29 cellular contexts compared by ENCODE assay signal in the genomic region with DNA sequence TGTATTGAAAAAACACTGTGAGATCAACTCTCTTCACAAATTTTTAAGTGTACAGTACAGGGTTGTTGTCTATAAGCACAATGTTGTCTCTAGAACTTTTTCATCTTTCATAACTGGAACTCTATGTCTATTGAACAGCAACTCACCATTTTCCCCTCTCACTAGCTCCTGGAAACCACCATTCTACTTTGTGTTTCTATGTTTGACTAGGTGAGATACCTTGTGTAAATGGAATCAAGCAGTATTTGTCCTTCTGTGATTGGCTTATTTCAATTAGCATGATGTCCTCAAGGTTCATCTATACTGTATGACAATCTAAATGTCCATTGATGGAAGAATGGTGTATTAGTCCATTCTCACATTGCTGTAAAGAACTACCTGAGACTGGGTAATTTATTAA.
DNase-seq lines count a peak whose midpoint lies in the region; ATAC-seq, FAIRE-seq and TF ChIP-seq lines count a peak whose summit lies in the region.
"Had no signal": no experiment of that assay in that cellular context is flagged by ENCODE, and none has a peak within 500 bp of the region (broad histone marks: within the 10 kb centered on the region; RNA-seq: fewer than 3 reads in every experiment).

No MANE protein-coding gene starts in this region.

- no peaks in the 10 kb centered on the region for H3K79me2 ChIP-seq in HepG2 (ENCODE audit: insufficient read depth, low read length)

- peak overlapping the region; percentile 61 for H3K9ac ChIP-seq in HepG2 (ENCODE audit: insufficient read depth, low read depth, low read length)
- H3K9ac ChIP-seq: KMS-11 had no signal

- no peak for TF ChIP-seq RAD21 in HepG2 (CRISPR knock-in tag; IDR thresholded peaks at IDR 0.05)

- TSS peak; percentile 86 for BruUV-seq in HepG2 (replicated peaks; lab: Mats Ljungman, UMichigan)

- H3K4me2 ChIP-seq in HepG2 (ENCODE audit: low read depth, low read length): peak overlapping the region; percentile 54
- H3K4me2 ChIP-seq: KMS-11 had no signal

- ATAC-seq in HepG2 (peak; percentile 51), right lobe of liver (no peak), HG02798 (IDR thresholded peaks at IDR 0.05; ENCODE audit: poor library complexity, unreplicated experiment) (peak; percentile 49), HG03439 (IDR thresholded peaks at IDR 0.05; ENCODE audit: unreplicated experiment) (peak; percentile 40)
- ATAC-seq: activated CD8-positive, alpha-beta T cell treated with anti-CD3 and anti-CD28 coated beads for 36 hours; SK-N-SH treated with all-trans-retinoic acid at 6 μM for 48 hours; stimulated activated memory B cell treated with anti-CD40 and anti-IgM and Interleukin-4, amounts not matched to agents 10 μg/mL and 1 μg/mL and 100 μg/mL, for 72 hours had no signal

- in situ Hi-C loops in HepG2 (cut with HindIII; ENCODE audit: extremely low pct_ligation_motif_present, low pct_unique_long_range_greater_than_20kb): no loop called here

- H3K27me3 ChIP-seq in HepG2 (ENCODE audit: control insufficient read depth in 1 of 2, insufficient read depth in 2 of 2, low read length in 2 of 2) (no peaks in the 10 kb centered on the region), right lobe of liver (no peaks in the 10 kb centered on the region), suprapubic skin (no peaks in the 10 kb centered on the region)

- FAIRE-seq in HepG2 (lab: Jason Lieb, UNC): no peak
- FAIRE-seq: TTC549 had no signal

- peak; percentile 69 for DNase-seq in HepG2 (ENCODE audit: low spot score)
- no peak for DNase-seq in right lobe of liver
- DNase-seq in suprapubic skin (ENCODE audit: low spot score in 2 of 2): no peak
- no peak for DNase-seq in A172 (ENCODE audit: low spot score)
- DNase-seq in NOMO-1 treated with dmso at 0.1 percent for 144 hours (lab: John Stamatoyannopoulos, UW; ENCODE audit: unreplicated experiment): no peak
- DNase-seq in NCI-H526 treated with DMSO at 0.1 percent for 48 hours (lab: John Stamatoyannopoulos, UW): no peak
- DNase-seq: 8988T; activated CD4-positive, alpha-beta T cell treated with anti-CD3 and anti-CD28 coated beads for 1 hour; activated CD8-positive, alpha-beta memory T cell treated with anti-CD3 and anti-CD28 coated beads, Interleukin-2, amount 50 U/mL, for 48 hours; activated CD8-positive, alpha-beta T cell treated with anti-CD3 and anti-CD28 coated beads for 36 hours; activated naive CD4-positive, alpha-beta T cell treated with Interleukin-2 at 50 U/mL for 16 hours; central memory CD4-positive, alpha-beta T cell; erythroblast; immature natural killer cell; left colon; MM.1S; NCI-H1105 treated with DMSO at 0.1 percent for 48 hours; NCI-H1930; NCI-H524 treated with DMSO at 0.1 percent for 48 hours; nephron progenitor cell; substantia nigra had no signal

- TF ChIP-seq CTCF in HepG2 (CRISPR knock-in tag; IDR thresholded peaks at IDR 0.05): no peak
- TF ChIP-seq CTCF in right lobe of liver (IDR thresholded peaks at IDR 0.05): no peak
- no peak for TF ChIP-seq CTCF in suprapubic skin (IDR thresholded peaks at IDR 0.05)

- H3K4me1 ChIP-seq in HepG2 (ENCODE audit: insufficient read depth, low read length) (peaks cover 68% of the 10 kb centered on the region), right lobe of liver (peaks cover 0 to 8% (median 0%) of the 10 kb centered on the region in 4 donors), suprapubic skin (no peaks in the 10 kb centered on the region)

- H3K9me3 ChIP-seq in HepG2 (ENCODE audit: low read length) (0 out of 2 replicates have a peak, but pooled peaks cover 10% of the 10 kb centered on the region), right lobe of liver (no peaks in the 10 kb centered on the region), suprapubic skin (no peaks in the 10 kb centered on the region)

- TF ChIP-seq POLR2A in HepG2 (IDR thresholded peaks at IDR 0.05; ENCODE audit: insufficient read depth in 1 of 2, low read depth in 2 of 2, low read length in 2 of 2) (no peak), right lobe of liver (IDR thresholded peaks at IDR 0.05) (no peak), suprapubic skin (IDR thresholded peaks at IDR 0.05) (no peak)

- peak overlapping the region; percentile 85 for H3K27ac ChIP-seq in HepG2 (ENCODE audit: extremely low read length, insufficient read depth, low read length)
- H3K27ac ChIP-seq in right lobe of liver: no peak overlapping the region
- no peak overlapping the region for H3K27ac ChIP-seq in suprapubic skin
- H3K27ac ChIP-seq: C4-2B, HL-60, KMS-11 had no signal

- TF ChIP-seq EP300 in HepG2 (IDR thresholded peaks at IDR 0.05; ENCODE audit: low read depth in 2 of 2, low read length in 2 of 2) (no peak), HepG2 (CRISPR knock-in tag; IDR thresholded peaks at IDR 0.05; ENCODE audit: borderline replicate concordance) (no peak), suprapubic skin (IDR thresholded peaks at IDR 0.05) (no peak)

- intact Hi-C loops in HepG2 (cut with micrococcal nuclease; ENCODE audit: unreplicated experiment): loop anchor here (1.0 to 2.0 kb wide), 3 partner anchors 10 to 51 kb away; no protein-coding TSS in a partner anchor
- intact Hi-C loops in right lobe of liver (cut with DNase I): no loop called here

- H4K20me1 ChIP-seq in HepG2 (ENCODE audit: insufficient read depth, low read length): no peaks in the 10 kb centered on the region

- H3K36me3 ChIP-seq in HepG2 (replicated peaks in 1 of 2; ENCODE audit: control insufficient read depth in 1 of 2, insufficient read depth in 2 of 2, low read length in 2 of 2) (no peaks in the 10 kb centered on the region), right lobe of liver (no peaks in the 10 kb centered on the region), suprapubic skin (no peaks in the 10 kb centered on the region)

- H3K4me3 ChIP-seq in HepG2 (replicated peaks in 1 of 3; ENCODE audit: insufficient read depth in 1 of 3, low read depth in 2 of 3, low read length in 3 of 3) (peak overlapping the region in 1 of 3 experiments; percentile 13; a peak in 1 of 6 replicates), right lobe of liver (no peak overlapping the region), suprapubic skin (no peak overlapping the region)

- POLR2A ChIA-PET in HepG2 (lab: Yijun Ruan, JAX): interaction anchor here (0.7 to 2.0 kb wide), 4 partner anchors 9 to 72 kb away, joined by 3 to 21 read pairs (median 6); no protein-coding TSS in a partner anchor

- CTCF ChIA-PET in HepG2 (lab: Yijun Ruan, JAX; ENCODE audit: low intra/inter-chr PET ratio, low total read pairs): interaction anchor here (1.5 kb wide), 1 partner anchor 10 kb away, joined by 7 read pairs; no protein-coding TSS in a partner anchor

- H2AFZ ChIP-seq in HepG2 (ENCODE audit: low read length): no peak overlapping the region

TF ChIP-seq in HepG2, 621 proteins besides CTCF, POLR2A, EP300 and RAD21:
- no peak for TF ChIP-seq SOX13 (IDR thresholded peaks at IDR 0.05)
- peak in 1 of 2 experiments; percentile 41; a peak in 2 of 4 replicates for TF ChIP-seq SOX13 (CRISPR knock-in tag; conservative IDR thresholded peaks at IDR 0.05 in 1 of 2, IDR thresholded peaks at IDR 0.05 in 1 of 2)
- 0 out of 2 replicates have a peak, but pooled peaks have one; percentile 4 for TF ChIP-seq HNF4A (CRISPR knock-in tag; IDR thresholded peaks at IDR 0.05)
- peak; percentile 31; the same call in 1 of the 2 replicates for TF ChIP-seq HOMEZ (CRISPR knock-in tag; IDR thresholded peaks at IDR 0.05; ENCODE audit: low read depth)
- TF ChIP-seq GFI1 (CRISPR knock-in tag; IDR thresholded peaks at IDR 0.05; ENCODE audit: borderline replicate concordance): 0 out of 2 replicates have a peak, but pooled peaks have one; percentile 65
- TF ChIP-seq CHD4 (IDR thresholded peaks at IDR 0.05; ENCODE audit: borderline replicate concordance, low read length): no peak; the same call in 1 of the 2 replicates
- no peak for TF ChIP-seq RCOR2 (CRISPR knock-in tag; IDR thresholded peaks at IDR 0.05)
- peak; percentile 38 for TF ChIP-seq NFYC (CRISPR knock-in tag; IDR thresholded peaks at IDR 0.05)
- TF ChIP-seq RBFOX2 (IDR thresholded peaks at IDR 0.05; ENCODE audit: low read depth, low read length): peak; percentile 48; the same call in 1 of the 2 replicates
- 0 out of 2 replicates have a peak, but pooled peaks have one; percentile 24 for TF ChIP-seq HDAC2 (CRISPR knock-in tag; IDR thresholded peaks at IDR 0.05)
- 0 out of 2 replicates have a peak, but pooled peaks have one; percentile 20 for TF ChIP-seq BRD4 (CRISPR knock-in tag; IDR thresholded peaks at IDR 0.05)
- no peak for TF ChIP-seq ARNT2 (CRISPR knock-in tag; IDR thresholded peaks at IDR 0.05; ENCODE audit: low read depth)
- TF ChIP-seq KAT8 (CRISPR knock-in tag; IDR thresholded peaks at IDR 0.05): 0 out of 2 replicates have a peak, but pooled peaks have one; percentile 1
- peak; percentile 53; the same call in 1 of the 2 replicates for TF ChIP-seq ZNF644 (CRISPR knock-in tag; IDR thresholded peaks at IDR 0.05; ENCODE audit: low read depth)
- TF ChIP-seq ZMYM4 (CRISPR knock-in tag; IDR thresholded peaks at IDR 0.05): 0 out of 2 replicates have a peak, but pooled peaks have one; percentile 43
TF ChIP-seq in HepG2: peak in this region for 11.

Comparison
In these comparisons a context has a peak if more than half of its experiments do, and no peak if none do; other contexts are left out.
1. ATAC-seq: peak in HepG2 (single experiment), HG02798 (single experiment) and HG03439 (single experiment); none in right lobe of liver (0 of 4).